In the genomic region with DNA sequence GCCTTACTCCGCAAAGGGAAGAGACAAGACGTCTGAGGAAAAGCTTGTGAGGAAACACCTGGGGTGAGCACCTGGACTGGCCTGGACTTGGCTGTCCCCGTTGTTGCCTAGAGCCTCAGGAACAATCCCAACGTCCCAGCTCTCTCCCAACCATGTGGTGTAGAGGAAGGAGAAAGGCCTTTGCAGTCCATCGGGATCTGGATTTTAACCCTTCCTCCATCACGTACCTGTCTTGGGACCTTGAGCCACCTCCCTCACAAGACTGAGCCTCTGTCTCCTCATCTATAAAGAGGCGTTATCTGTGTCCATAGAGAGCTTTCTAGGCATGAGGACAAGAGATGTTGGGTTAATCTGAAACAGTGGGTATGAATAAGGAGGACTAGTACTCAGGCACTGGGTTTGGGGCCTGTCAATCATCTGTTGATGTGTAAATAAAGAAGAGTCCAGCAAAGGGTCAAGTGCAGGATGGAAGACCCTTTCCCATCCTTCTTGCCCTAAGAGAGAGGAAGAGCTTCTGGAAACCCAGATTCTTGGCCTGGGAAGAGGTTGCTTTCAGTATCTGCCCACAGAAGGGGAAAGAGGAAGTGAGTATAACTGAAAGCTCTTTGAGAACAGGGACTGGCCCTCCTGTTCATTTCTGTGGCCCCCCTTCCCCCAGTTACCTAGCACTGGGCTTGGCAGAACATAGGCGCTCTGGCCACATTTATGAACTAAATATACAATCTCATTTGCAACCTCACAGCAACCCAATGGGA, we compare ENCODE assay signal across 10 cellular contexts.
A peak's percentile ranks its signal among the peaks of the same experiment; 100 is the strongest.
DNase-seq lines count a peak whose midpoint lies in the region; ATAC-seq lines count a peak whose summit lies in the region.
"Had no signal": no experiment of that assay in that cellular context is flagged by ENCODE, and none has a peak within 500 bp of the region (broad histone marks: within the 10 kb centered on the region; RNA-seq: fewer than 3 reads in every experiment).

No MANE protein-coding gene starts in this region.

- no peak overlapping the region for H3K27ac Mint-ChIP-seq in activated T-cell treated with anti-CD3 and anti-CD28 coated beads, Interleukin-2, amount 50 U/mL, for 24 hours
- H3K27ac Mint-ChIP-seq: activated naive CD8-positive, alpha-beta T cell treated with anti-CD3 and anti-CD28 coated beads, Interleukin-2, amount 10 ng/mL, durations not matched to agents 7 days and 5 days had no signal

- peak; percentile 5 for DNase-seq in kidney tubule cell (ENCODE audit: low spot score)
- DNase-seq in activated T-cell treated with anti-CD3 and anti-CD28 coated beads, Interleukin-2, amount 50 U/mL, for 24 hours: no peak
- DNase-seq in HT-29 (ENCODE audit: low spot score): no peak
- DNase-seq in NCI-H526 (lab: John Stamatoyannopoulos, UW): no peak
- no peak for DNase-seq in GDM1 (lab: John Stamatoyannopoulos, UW)
- DNase-seq: activated naive CD8-positive, alpha-beta T cell treated with anti-CD3 and anti-CD28 coated beads, Interleukin-2, amount 10 ng/mL, durations not matched to agents 7 days and 5 days; NCI-H510A treated with DMSO at 0.1 percent for 48 hours had no signal

- no peaks in the 10 kb centered on the region for H3K36me3 Mint-ChIP-seq in activated T-cell treated with anti-CD3 and anti-CD28 coated beads, Interleukin-2, amount 50 U/mL, for 24 hours (ENCODE audit: low read depth)
- H3K36me3 Mint-ChIP-seq: activated naive CD8-positive, alpha-beta T cell treated with anti-CD3 and anti-CD28 coated beads, Interleukin-2, amount 10 ng/mL, durations not matched to agents 7 days and 5 days had no signal

- H3K4me3 Mint-ChIP-seq in activated T-cell treated with anti-CD3 and anti-CD28 coated beads, Interleukin-2, amount 50 U/mL, for 24 hours: no peak overlapping the region
- H3K4me3 Mint-ChIP-seq: activated naive CD8-positive, alpha-beta T cell treated with anti-CD3 and anti-CD28 coated beads, Interleukin-2, amount 10 ng/mL, durations not matched to agents 7 days and 5 days had no signal

- H3K9me3 Mint-ChIP-seq in activated T-cell treated with anti-CD3 and anti-CD28 coated beads, Interleukin-2, amount 50 U/mL, for 24 hours: no peaks in the 10 kb centered on the region
- H3K9me3 Mint-ChIP-seq: activated naive CD8-positive, alpha-beta T cell treated with anti-CD3 and anti-CD28 coated beads, Interleukin-2, amount 10 ng/mL, durations not matched to agents 7 days and 5 days had no signal

- ATAC-seq in GM18511 (IDR thresholded peaks at IDR 0.05; ENCODE audit: unreplicated experiment): peak; percentile 94
- peak; percentile 91 for ATAC-seq in GM21717 (IDR thresholded peaks at IDR 0.05; ENCODE audit: unreplicated experiment)
- ATAC-seq in HG03571 (IDR thresholded peaks at IDR 0.05; ENCODE audit: unreplicated experiment): peak; percentile 92

- H3K4me1 Mint-ChIP-seq in activated T-cell treated with anti-CD3 and anti-CD28 coated beads, Interleukin-2, amount 50 U/mL, for 24 hours (ENCODE audit: low read depth): no peaks in the 10 kb centered on the region

- H3K27me3 Mint-ChIP-seq in activated T-cell treated with anti-CD3 and anti-CD28 coated beads, Interleukin-2, amount 50 U/mL, for 24 hours: peaks cover 9% of the 10 kb centered on the region
- H3K27me3 Mint-ChIP-seq: activated naive CD8-positive, alpha-beta T cell treated with anti-CD3 and anti-CD28 coated beads, Interleukin-2, amount 10 ng/mL, durations not matched to agents 7 days and 5 days had no signal
